ENCODE assay signal across 15 cellular contexts in the genomic region with DNA sequence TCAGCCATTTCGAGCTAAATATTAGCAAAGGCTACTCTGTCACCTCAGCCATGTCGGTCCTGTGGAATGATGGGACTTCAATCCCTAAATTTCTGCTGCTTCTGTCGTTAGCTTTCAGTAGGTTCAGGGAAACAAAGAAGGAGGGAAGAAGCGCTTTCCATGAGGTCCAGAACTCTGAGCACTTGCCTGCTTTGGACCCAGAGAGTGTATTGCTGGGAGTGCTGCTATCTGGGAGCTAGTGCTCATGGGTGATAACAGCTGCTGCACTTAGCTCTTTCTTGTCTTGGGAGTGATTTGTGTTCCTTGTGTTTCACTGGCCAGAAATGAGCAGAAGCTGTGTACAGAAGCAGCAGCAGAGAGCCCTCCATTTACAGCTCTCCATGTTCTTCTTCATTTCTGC.
"Had no signal": no experiment of that assay in that cellular context is flagged by ENCODE, and none has a peak within 500 bp of the region (broad histone marks: within the 10 kb centered on the region; RNA-seq: fewer than 3 reads in every experiment).

No MANE protein-coding gene starts in this region.

- H3K4me1 ChIP-seq: gastrocnemius medialis, tibial artery had no signal

- H3K9me3 Mint-ChIP-seq: activated CD4-positive, alpha-beta T cell treated with anti-CD3 and anti-CD28 coated beads, Interleukin-2, amount 10 ng/mL, durations not matched to agents 24 days and 14 days; activated naive CD8-positive, alpha-beta T cell treated with anti-CD3 and anti-CD28 coated beads, Interleukin-2, amount 10 ng/mL, durations not matched to agents 7 days and 5 days; activated T-helper 1 cell treated with anti-CD3 and anti-CD28 coated beads, Interleukin-12 subunit alpha, Interleukin-12 subunit beta, Interleukin-2, Interleukin-4 antibody, amounts not matched to agents 30 ng/mL and 10 ng/mL and 1 ng/mL, durations not matched to agents 14 hours and 24 hours and 36 hours; endodermal cell; stimulated activated memory B cell treated with anti-CD40 and anti-IgM and Interleukin-4, amounts not matched to agents 10 μg/mL and 1 μg/mL and 100 μg/mL, for 72 hours had no signal

- ATAC-seq: activated CD8-positive, alpha-beta T cell treated with anti-CD3 and anti-CD28 coated beads, Interleukin-2, amount 10 ng/mL, durations not matched to agents 7 days and 5 days; gastrocnemius medialis; stimulated activated memory B cell treated with anti-CD40 and anti-IgM and Interleukin-4, amounts not matched to agents 10 μg/mL and 1 μg/mL and 100 μg/mL, for 72 hours had no signal

- H3K4me1 Mint-ChIP-seq: activated CD4-positive, alpha-beta T cell treated with anti-CD3 and anti-CD28 coated beads, Interleukin-2, amount 10 ng/mL, durations not matched to agents 24 days and 14 days; stimulated activated memory B cell treated with anti-CD40 and anti-IgM and Interleukin-4, amounts not matched to agents 10 μg/mL and 1 μg/mL and 100 μg/mL, for 72 hours had no signal

- H3K27ac Mint-ChIP-seq: activated CD4-positive, alpha-beta T cell treated with anti-CD3 and anti-CD28 coated beads, Interleukin-2, amount 10 ng/mL, durations not matched to agents 24 days and 14 days; activated CD8-positive, alpha-beta T cell treated with anti-CD3 and anti-CD28 coated beads, Interleukin-2, amount 10 ng/mL, durations not matched to agents 7 days and 5 days; activated naive CD8-positive, alpha-beta T cell treated with anti-CD3 and anti-CD28 coated beads, Interleukin-2, amount 10 ng/mL, durations not matched to agents 7 days and 5 days; activated T-helper 1 cell treated with anti-CD3 and anti-CD28 coated beads, Interleukin-12 subunit alpha, Interleukin-12 subunit beta, Interleukin-2, Interleukin-4 antibody, amounts not matched to agents 30 ng/mL and 10 ng/mL and 1 ng/mL, durations not matched to agents 14 hours and 24 hours and 36 hours; endodermal cell; stimulated activated memory B cell treated with anti-CD40 and anti-IgM and Interleukin-4, amounts not matched to agents 10 μg/mL and 1 μg/mL and 100 μg/mL, for 72 hours had no signal

- H3K27me3 ChIP-seq: gastrocnemius medialis, tibial artery had no signal

- DNase-seq: activated CD4-positive, alpha-beta T cell treated with anti-CD3 and anti-CD28 coated beads, Interleukin-2, amount 10 ng/mL, durations not matched to agents 24 days and 14 days; activated CD4-positive, CD25-positive, alpha-beta regulatory T cell; activated CD8-positive, alpha-beta memory T cell treated with anti-CD3 and anti-CD28 coated beads, Interleukin-2, amount 50 U/mL, for 4 hours; activated CD8-positive, alpha-beta T cell treated with anti-CD3 and anti-CD28 coated beads, Interleukin-2, amount 10 ng/mL, durations not matched to agents 7 days and 5 days; activated naive CD8-positive, alpha-beta T cell treated with anti-CD3 and anti-CD28 coated beads, Interleukin-2, amount 10 ng/mL, durations not matched to agents 7 days and 5 days; anterior cingulate cortex; endodermal cell; gastrocnemius medialis; mesendoderm; stimulated activated CD4-positive, alpha-beta T cell treated with anti-CD3 and anti-CD28 coated beads, Interleukin-2, amount 100 ng/mL, for 48 hours; SW 1271; tibial artery had no signal

- H3K36me3 Mint-ChIP-seq: activated naive CD8-positive, alpha-beta T cell treated with anti-CD3 and anti-CD28 coated beads, Interleukin-2, amount 10 ng/mL, durations not matched to agents 7 days and 5 days; stimulated activated memory B cell treated with anti-CD40 and anti-IgM and Interleukin-4, amounts not matched to agents 10 μg/mL and 1 μg/mL and 100 μg/mL, for 72 hours had no signal

- H3K9me3 ChIP-seq: gastrocnemius medialis, tibial artery had no signal

- H3K4me3 Mint-ChIP-seq: activated CD4-positive, alpha-beta T cell treated with anti-CD3 and anti-CD28 coated beads, Interleukin-2, amount 10 ng/mL, durations not matched to agents 24 days and 14 days; activated CD8-positive, alpha-beta T cell treated with anti-CD3 and anti-CD28 coated beads, Interleukin-2, amount 10 ng/mL, durations not matched to agents 7 days and 5 days; activated naive CD8-positive, alpha-beta T cell treated with anti-CD3 and anti-CD28 coated beads, Interleukin-2, amount 10 ng/mL, durations not matched to agents 7 days and 5 days; activated T-helper 1 cell treated with anti-CD3 and anti-CD28 coated beads, Interleukin-12 subunit alpha, Interleukin-12 subunit beta, Interleukin-2, Interleukin-4 antibody, amounts not matched to agents 30 ng/mL and 10 ng/mL and 1 ng/mL, durations not matched to agents 14 hours and 24 hours and 36 hours; endodermal cell; stimulated activated memory B cell treated with anti-CD40 and anti-IgM and Interleukin-4, amounts not matched to agents 10 μg/mL and 1 μg/mL and 100 μg/mL, for 72 hours had no signal

- H3K36me3 ChIP-seq: gastrocnemius medialis, tibial artery had no signal

- H3K27ac ChIP-seq: gastrocnemius medialis, tibial artery had no signal

- H3K27me3 Mint-ChIP-seq: activated CD4-positive, alpha-beta T cell treated with anti-CD3 and anti-CD28 coated beads, Interleukin-2, amount 10 ng/mL, durations not matched to agents 24 days and 14 days; stimulated activated memory B cell treated with anti-CD40 and anti-IgM and Interleukin-4, amounts not matched to agents 10 μg/mL and 1 μg/mL and 100 μg/mL, for 72 hours had no signal

- FAIRE-seq: keratinocyte had no signal

- H3K4me3 ChIP-seq: gastrocnemius medialis, tibial artery had no signal
